In genomic region chr19:10049626-10050025, GRCh38 we compare ENCODE assay signal across 2 cellular contexts.
TF ChIP-seq lines count a peak whose summit lies in the region.

No MANE protein-coding gene starts in this region.

TF ChIP-seq in A549, 52 proteins besides CTCF, POLR2A, EP300 and RAD21:
- TF ChIP-seq USF2 (IDR thresholded peaks at IDR 0.05) (no peak), ZFP36 (IDR thresholded peaks at IDR 0.05; ENCODE audit: borderline replicate concordance, partially characterized antibody) (peak; percentile 49)

TF ChIP-seq in HepG2, 621 proteins besides CTCF, POLR2A, EP300 and RAD21:
- peak; percentile 84 for TF ChIP-seq ZNF768 (CRISPR knock-in tag; IDR thresholded peaks at IDR 0.05)
- TF ChIP-seq, protein P1, sequence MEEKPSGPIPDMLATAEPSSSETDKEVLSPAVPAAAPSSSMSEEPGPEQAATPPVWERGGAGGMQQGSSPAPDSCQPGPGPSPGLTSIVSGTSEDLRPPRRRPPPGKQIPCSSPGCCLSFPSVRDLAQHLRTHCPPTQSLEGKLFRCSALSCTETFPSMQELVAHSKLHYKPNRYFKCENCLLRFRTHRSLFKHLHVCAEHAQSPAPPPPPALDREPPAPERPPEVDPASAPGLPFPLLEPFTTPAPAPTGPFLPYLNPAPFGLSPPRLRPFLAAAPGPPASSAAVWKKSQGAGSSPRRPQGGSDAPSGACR (CRISPR knock-in tag; IDR thresholded peaks at IDR 0.05), result no peak
TF ChIP-seq in HepG2: peak in this region for 1.
